In the genomic region with DNA sequence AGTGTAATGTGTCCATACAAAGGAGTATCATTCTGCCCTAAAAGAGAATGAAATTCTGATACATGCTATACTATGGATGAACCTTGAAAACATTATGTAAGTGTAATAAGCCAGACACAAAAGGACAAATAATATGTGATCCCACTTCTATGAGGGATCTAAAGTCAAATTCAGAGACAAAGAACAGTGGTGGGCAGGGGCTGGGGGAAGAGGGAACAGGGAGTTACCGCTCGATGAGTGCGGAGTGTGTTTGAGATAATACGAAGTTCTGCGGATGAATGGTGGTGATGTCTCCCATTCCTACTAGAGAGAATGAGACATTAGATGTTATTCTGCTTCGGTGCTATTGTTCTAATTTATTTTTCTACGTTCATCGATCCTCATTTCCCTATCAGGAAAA, we compare ENCODE assay signal across 1 cellular context.
A peak's percentile ranks its signal among the peaks of the same experiment; 100 is the strongest.
TF ChIP-seq lines count a peak whose summit lies in the region.

No MANE protein-coding gene starts in this region.

TF ChIP-seq in GM12878, 131 proteins besides CTCF, POLR2A, EP300 and RAD21 (continued from another document):
- TF ChIP-seq POLR2AphosphoS5 (IDR thresholded peaks at IDR 0.05; ENCODE audit: low read length) (peak; percentile 35; the same call in 1 of the 2 replicates), ZNF384 (IDR thresholded peaks at IDR 0.05; ENCODE audit: borderline replicate concordance, low read depth, low read length) (no peak), TBL1XR1 (IDR thresholded peaks at IDR 0.05; ENCODE audit: low read depth, low read length) (no peak), KAT2A (conservative IDR thresholded peaks at IDR 0.05; ENCODE audit: control insufficient read depth, low read depth, low read length) (no peak), YBX1 (IDR thresholded peaks at IDR 0.05) (no peak), CHD1 (IDR thresholded peaks at IDR 0.05; ENCODE audit: low read depth, low read length) (no peak)
- TF ChIP-seq, protein P1, sequence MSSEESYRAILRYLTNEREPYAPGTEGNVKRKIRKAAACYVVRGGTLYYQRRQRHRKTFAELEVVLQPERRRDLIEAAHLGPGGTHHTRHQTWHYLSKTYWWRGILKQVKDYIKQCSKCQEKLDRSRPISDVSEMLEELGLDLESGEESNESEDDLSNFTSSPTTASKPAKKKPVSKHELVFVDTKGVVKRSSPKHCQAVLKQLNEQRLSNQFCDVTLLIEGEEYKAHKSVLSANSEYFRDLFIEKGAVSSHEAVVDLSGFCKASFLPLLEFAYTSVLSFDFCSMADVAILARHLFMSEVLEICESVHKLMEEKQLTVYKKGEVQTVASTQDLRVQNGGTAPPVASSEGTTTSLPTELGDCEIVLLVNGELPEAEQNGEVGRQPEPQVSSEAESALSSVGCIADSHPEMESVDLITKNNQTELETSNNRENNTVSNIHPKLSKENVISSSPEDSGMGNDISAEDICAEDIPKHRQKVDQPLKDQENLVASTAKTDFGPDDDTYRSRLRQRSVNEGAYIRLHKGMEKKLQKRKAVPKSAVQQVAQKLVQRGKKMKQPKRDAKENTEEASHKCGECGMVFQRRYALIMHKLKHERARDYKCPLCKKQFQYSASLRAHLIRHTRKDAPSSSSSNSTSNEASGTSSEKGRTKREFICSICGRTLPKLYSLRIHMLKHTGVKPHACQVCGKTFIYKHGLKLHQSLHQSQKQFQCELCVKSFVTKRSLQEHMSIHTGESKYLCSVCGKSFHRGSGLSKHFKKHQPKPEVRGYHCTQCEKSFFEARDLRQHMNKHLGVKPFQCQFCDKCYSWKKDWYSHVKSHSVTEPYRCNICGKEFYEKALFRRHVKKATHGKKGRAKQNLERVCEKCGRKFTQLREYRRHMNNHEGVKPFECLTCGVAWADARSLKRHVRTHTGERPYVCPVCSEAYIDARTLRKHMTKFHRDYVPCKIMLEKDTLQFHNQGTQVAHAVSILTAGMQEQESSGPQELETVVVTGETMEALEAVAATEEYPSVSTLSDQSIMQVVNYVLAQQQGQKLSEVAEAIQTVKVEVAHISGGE (CRISPR knock-in tag; IDR thresholded peaks at IDR 0.05): no peak
- TF ChIP-seq, protein P2, sequence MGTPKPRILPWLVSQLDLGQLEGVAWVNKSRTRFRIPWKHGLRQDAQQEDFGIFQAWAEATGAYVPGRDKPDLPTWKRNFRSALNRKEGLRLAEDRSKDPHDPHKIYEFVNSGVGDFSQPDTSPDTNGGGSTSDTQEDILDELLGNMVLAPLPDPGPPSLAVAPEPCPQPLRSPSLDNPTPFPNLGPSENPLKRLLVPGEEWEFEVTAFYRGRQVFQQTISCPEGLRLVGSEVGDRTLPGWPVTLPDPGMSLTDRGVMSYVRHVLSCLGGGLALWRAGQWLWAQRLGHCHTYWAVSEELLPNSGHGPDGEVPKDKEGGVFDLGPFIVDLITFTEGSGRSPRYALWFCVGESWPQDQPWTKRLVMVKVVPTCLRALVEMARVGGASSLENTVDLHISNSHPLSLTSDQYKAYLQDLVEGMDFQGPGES (IDR thresholded peaks at IDR 0.05): no peak
